19 cellular contexts compared by ENCODE assay signal in genomic region chr3:25849641-25850040, GRCh38. TPM values are rescaled to one million over a fixed set of nuclear protein-coding genes. Genes with fewer than 3 reads are reported as not detected.
A peak's percentile ranks its signal among the peaks of the same experiment; 100 is the strongest.
DNase-seq lines count a peak whose midpoint lies in the region; ATAC-seq, FAIRE-seq and TF ChIP-seq lines count a peak whose summit lies in the region.
"Had no signal": no experiment of that assay in that cellular context is flagged by ENCODE, and none has a peak within 500 bp of the region (broad histone marks: within the 10 kb centered on the region; RNA-seq: fewer than 3 reads in every experiment).

No MANE protein-coding gene starts in this region.

- no peak for FAIRE-seq in H1 (lab: Jason Lieb, UNC)

- no peak for TF ChIP-seq CTCF in BJ (IDR thresholded peaks at IDR 0.05; ENCODE audit: insufficient read depth, low read depth, low read length)
- no peak for TF ChIP-seq CTCF in H1 (IDR thresholded peaks at IDR 0.05; ENCODE audit: control extremely low read depth in 1 of 3, insufficient read depth in 1 of 3, low read depth in 1 of 3, low read length in 3 of 3)
- TF ChIP-seq CTCF in omental fat pad (IDR thresholded peaks at IDR 0.05), result no peak

- no peaks in the 10 kb centered on the region for H3K4me1 ChIP-seq in H1 (replicated peaks in 1 of 4; ENCODE audit: control insufficient read depth in 3 of 4, insufficient read depth in 4 of 4, low read length in 3 of 4)
- H3K4me1 ChIP-seq: ascending aorta, uterus had no signal

- H3K4me3 ChIP-seq in BJ (ENCODE audit: low read depth, low read length) (no peak overlapping the region), H1 (ENCODE audit: extremely low read depth in 1 of 4, insufficient read depth in 2 of 4, low read depth in 3 of 4, low read length in 4 of 4) (no peak overlapping the region)
- H3K4me3 ChIP-seq: ascending aorta, uterus had no signal

- no peak overlapping the region for H3K14ac ChIP-seq in H1 (ENCODE audit: insufficient read length)

- no peak overlapping the region for H3K9ac ChIP-seq in H1 (replicated peaks in 1 of 4; ENCODE audit: extremely low read depth in 1 of 4, low read depth in 3 of 4, low read length in 3 of 4)

- intact Hi-C loops in left colon (cut with DNase I, micrococcal nuclease), result loop anchor here in 1 of 2 donors (10.0 kb wide), 1 partner anchor 205 kb away; no protein-coding TSS in a partner anchor

- H3K23ac ChIP-seq in H1 (ENCODE audit: insufficient read length), result no peak overlapping the region

- no peak overlapping the region for H3K4ac ChIP-seq in H1 (replicated peaks; ENCODE audit: insufficient read length, low read depth, low read length)

- no peak for TF ChIP-seq POLR2A in H1 (IDR thresholded peaks at IDR 0.05; ENCODE audit: control extremely low read depth in 1 of 2, low read depth in 2 of 2, low read length in 2 of 2)

- H2BK120ac ChIP-seq in H1 (replicated peaks; ENCODE audit: low read depth, low read length), result no peak overlapping the region

- H3K56ac ChIP-seq in H1 (replicated peaks; ENCODE audit: insufficient read length, low read depth, low read length), result no peak overlapping the region

- H3K27me3 ChIP-seq in BJ (ENCODE audit: control insufficient read depth, insufficient read depth, low read length), result no peaks in the 10 kb centered on the region
- H3K27me3 ChIP-seq in H1 (replicated peaks in 1 of 4; ENCODE audit: control insufficient read depth in 3 of 4, extremely low read depth in 1 of 4, insufficient read depth in 3 of 4, low read length in 3 of 4), result no peaks in the 10 kb centered on the region
- H3K27me3 ChIP-seq: ascending aorta, neutrophil, uterus had no signal

- no peak for TF ChIP-seq EP300 in H1 (IDR thresholded peaks at IDR 0.05; ENCODE audit: borderline replicate concordance in 1 of 2, low read depth in 2 of 2, low read length in 2 of 2)

- WGBS in H1 (ENCODE audit: extremely low coverage in 1 of 2, insufficient coverage in 1 of 2, insufficient read length in 1 of 2, insufficient replicate concordance in 2 of 2, low coverage in 1 of 2, low lambda C conversion rate in 2 of 2, missing lambda C conversion rate in 1 of 2), 2 experiments, result 89% methylated on average over 1 of the region's 1 CpG; no CpG with 5 or more reads in 1 of the 2 experiments

- no peak for TF ChIP-seq RAD21 in H1 (IDR thresholded peaks at IDR 0.05 in 1 of 2, conservative IDR thresholded peaks at IDR 0.05 in 1 of 2; ENCODE audit: low read depth in 2 of 2, low read length in 2 of 2)

- POLR2A ChIA-PET in BJ (lab: Charles Lee), result no interaction called here
- POLR2A ChIA-PET in H1 (lab: Charles Lee; ENCODE audit: partially characterized antibody), result no interaction called here

- H3K36me3 ChIP-seq in BJ (ENCODE audit: control insufficient read depth, insufficient read depth, low read length) (no peaks in the 10 kb centered on the region), H1 (ENCODE audit: control insufficient read depth in 2 of 4, insufficient read depth in 4 of 4, low read length in 3 of 4) (no peaks in the 10 kb centered on the region)
- H3K36me3 ChIP-seq: ascending aorta, neutrophil, uterus had no signal

- H2AFZ ChIP-seq in H1 (ENCODE audit: low read length), result no peak overlapping the region

- H3K79me2 ChIP-seq in H1 (ENCODE audit: control insufficient read depth in 1 of 2, insufficient read depth in 2 of 2, low read length in 2 of 2), result no peaks in the 10 kb centered on the region

- no peaks in the 10 kb centered on the region for H3K23me2 ChIP-seq in H1 (ENCODE audit: low read depth, low read length)

- no peak overlapping the region for H4K91ac ChIP-seq in H1 (replicated peaks; ENCODE audit: insufficient read length, low read length)

- H4K20me1 ChIP-seq in H1 (replicated peaks in 1 of 2; ENCODE audit: control insufficient read depth in 1 of 2, insufficient read depth in 2 of 2, low read length in 2 of 2), result no peaks in the 10 kb centered on the region

- no peak overlapping the region for H3K27ac ChIP-seq in H1 (ENCODE audit: low read depth, low read length)
- H3K27ac ChIP-seq: ascending aorta, neutrophil, uterus had no signal

- H4K8ac ChIP-seq in H1 (ENCODE audit: extremely low read depth, insufficient read depth, low read length), result no peak overlapping the region

- H3K4me2 ChIP-seq in H1 (ENCODE audit: insufficient read depth in 1 of 2, low read depth in 2 of 2, low read length in 2 of 2), result no peak overlapping the region

- H2BK5ac ChIP-seq in H1 (ENCODE audit: low read depth, low read length), result no peak overlapping the region

- H3K9me3 ChIP-seq in H1 (ENCODE audit: insufficient read depth in 2 of 2, low read depth in 1 of 2, low read length in 1 of 2), result peaks cover 0 to 9% of the 10 kb centered on the region in 2 experiments; a peak in 1 of 4 replicates
- H3K9me3 ChIP-seq: ascending aorta, neutrophil, uterus had no signal

- H2AK5ac ChIP-seq in H1 (ENCODE audit: low read depth, low read length), result no peak overlapping the region

- no peaks in the 10 kb centered on the region for H3K79me1 ChIP-seq in H1 (ENCODE audit: low read depth, low read length)

- DNase-seq in BJ (ENCODE audit: low read depth) (peak; percentile 26), NCI-H226 (peak; percentile 25), H1 (ENCODE audit: low read depth in 1 of 2, low spot score in 2 of 2) (no peak), myocyte (ENCODE audit: low read depth) (peak; percentile 11), omental fat pad (ENCODE audit: low spot score) (no peak), DMS 273 (lab: John Stamatoyannopoulos, UW; ENCODE audit: unreplicated experiment) (no peak), T1000 (lab: John Stamatoyannopoulos, UW) (no peak), left colon (no peak)
- DNase-seq: activated B cell treated with CpG ODN at 0.5 μM for 24 hours, activated gamma-delta T cell, COR-L47, erythroblast, head of caudate nucleus, midbrain, right cardiac atrium, T-helper 17 cell, uterus had no signal

- no peak overlapping the region for H2BK20ac ChIP-seq in H1 (ENCODE audit: low read length)

- H4K5ac ChIP-seq in H1 (ENCODE audit: insufficient read length, low read depth, low read length), result no peak overlapping the region

- H3K18ac ChIP-seq in H1 (ENCODE audit: extremely low read depth, low read length), result no peak overlapping the region

- ATAC-seq in omental fat pad (ENCODE audit: low FRiP score) (no peak), left colon (no peak)
- ATAC-seq: right cardiac atrium, T-helper 17 cell had no signal

- H2BK15ac ChIP-seq in H1 (ENCODE audit: low read length), result no peak overlapping the region

- CTCF ChIA-PET in BJ (lab: Yijun Ruan, JAX) (interaction anchor here (0.6 to 1.6 kb wide), 2 partner anchors 195 to 201 kb away, joined by 3 to 4 read pairs; no protein-coding TSS in a partner anchor), H1 (lab: Charles Lee; ENCODE audit: partially characterized antibody) (interaction anchor here (0.6 to 1.4 kb wide), 5 partner anchors 18 to 202 kb away, joined by 3 to 4 read pairs (median 3); no protein-coding TSS in a partner anchor)

- H2BK12ac ChIP-seq in H1 (ENCODE audit: low read depth, low read length), result no peak overlapping the region; the same call in 1 of the 2 replicates

TF ChIP-seq in H1, 55 proteins besides CTCF, POLR2A, EP300 and RAD21:
- TF ChIP-seq RFX5 (IDR thresholded peaks at IDR 0.05; ENCODE audit: borderline replicate concordance, low read depth, low read length) (no peak), CTBP2 (IDR thresholded peaks at IDR 0.05; ENCODE audit: borderline replicate concordance, insufficient read depth, insufficient read length, low read length) (no peak), SRF (IDR thresholded peaks at IDR 0.05; ENCODE audit: low read depth, low read length) (peak; percentile 93), TEAD4 (IDR thresholded peaks at IDR 0.05; ENCODE audit: low read depth, low read length) (peak; percentile 59; the same call in 1 of the 2 replicates), GABPA (IDR thresholded peaks at IDR 0.05; ENCODE audit: borderline replicate concordance, insufficient read depth, low read length) (no peak)

RNA-seq across cellular contexts. Expression of gene OXSM, which starts 59.8 kb away (rescaled TPM):
- polyA plus RNA-seq in BJ (2011; rRNA removed), result 10.6 and 15.9 TPM in 2 replicates
- 4.8 and 8.6 TPM in 2 replicates for polyA minus RNA-seq in BJ (2011; rRNA and poly(A)+ RNA removed)
- 1.7 and 2.2 TPM in 2 replicates for total RNA-seq in H1 (2021; fragmentation: NEBNext Ultra II Directional; extraction: Animal tissue kit (Norgen Biotek cat#: 25700))
- 0.74 and 1.3 TPM in 2 replicates for polyA plus RNA-seq in H1 (2011; rRNA removed)
- polyA plus RNA-seq in H1 (2011; cell fraction: cytosol; rRNA removed), result 2.4 TPM
- polyA plus RNA-seq in H1 (2011; cell fraction: nucleus; rRNA removed), result 2.1 TPM
- polyA plus RNA-seq in H1 (2012, experiment 1 of 2), result 1.3 to 3.9 TPM (median 1.6 TPM) in 4 replicates
- 0.83 TPM for polyA plus RNA-seq in H1 (2012, experiment 2 of 2)
- polyA plus RNA-seq in H1 (2013, experiment 1 of 2), result 1.6 TPM
- 1.3 TPM for polyA plus RNA-seq in H1 (2013, experiment 2 of 2)
- 1.2 and 2.0 TPM in 2 replicates for polyA minus RNA-seq in H1 (2011; rRNA and poly(A)+ RNA removed)
- 0.73 TPM for polyA minus RNA-seq in H1 (2011; cell fraction: cytosol; rRNA and poly(A)+ RNA removed)
- 1.2 TPM for polyA minus RNA-seq in H1 (2011; cell fraction: nucleus; rRNA and poly(A)+ RNA removed)
- total RNA-seq in myocyte, result 13.0 and 13.6 TPM in 2 replicates
- polyA plus RNA-seq in myocyte (2012), result 11.4 TPM
- total RNA-seq in omental fat pad, result 1 to 10 TPM; 4.9 to 9.1 (median 6.9) TPM
- 10 to 100 TPM; 14.4 to 16.1 TPM for total RNA-seq in left colon
- total RNA-seq: ascending aorta had no signal

Comparison
In these comparisons a context has a peak if more than half of its experiments do, and no peak if none do; other contexts are left out.
1. DNase-seq: peak in BJ (single experiment), NCI-H226 (single experiment) and myocyte (single experiment); none in H1 (0 of 2), omental fat pad (single experiment), DMS 273 (single experiment), T1000 (single experiment) and left colon (0 of 2).